Comparison of ENCODE assay signal across 8 cellular contexts in the genomic region with DNA sequence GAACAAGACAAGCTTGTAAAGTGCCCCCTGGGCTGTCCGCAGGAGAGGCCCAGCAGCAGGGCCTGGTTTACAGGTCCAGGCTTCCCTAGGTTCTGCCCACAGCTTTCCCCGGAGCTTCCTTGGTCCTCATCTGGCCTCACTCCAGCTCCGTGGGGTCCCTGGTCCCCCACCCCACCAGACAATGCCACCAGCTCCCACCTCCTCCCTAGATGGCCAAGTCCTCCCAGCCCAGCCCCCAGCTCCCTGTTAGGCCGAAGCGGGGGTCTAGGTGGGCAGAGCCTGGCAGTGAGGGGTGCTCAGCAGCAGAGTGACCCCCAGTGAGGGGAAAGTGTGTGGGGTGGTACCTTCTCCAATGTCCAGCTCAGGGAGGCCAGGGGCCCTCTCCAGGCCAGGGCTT.
"Had no signal": no experiment of that assay in that cellular context is flagged by ENCODE, and none has a peak within 500 bp of the region (broad histone marks: within the 10 kb centered on the region; RNA-seq: fewer than 3 reads in every experiment).

No MANE protein-coding gene starts in this region.

- H3K27ac Mint-ChIP-seq: H9 had no signal

- DNase-seq: GM23248, GOT3, H9, HCEC 1CT, IMR-90 had no signal

- H3K9me3 Mint-ChIP-seq: H9 had no signal

- H2AFZ ChIP-seq: GM23248 had no signal

- ATAC-seq: K562 had no signal

- FAIRE-seq: H54, HTR-8/SVneo, K562 had no signal

- H3K4me3 Mint-ChIP-seq: H9 had no signal

- H3K4me3 ChIP-seq: GM23248, K562 had no signal

- H3K9ac ChIP-seq: GM23248 had no signal

- H3K27ac ChIP-seq: GM23248 had no signal
